Comparison of ENCODE assay signal across 15 cellular contexts in the genomic region with DNA sequence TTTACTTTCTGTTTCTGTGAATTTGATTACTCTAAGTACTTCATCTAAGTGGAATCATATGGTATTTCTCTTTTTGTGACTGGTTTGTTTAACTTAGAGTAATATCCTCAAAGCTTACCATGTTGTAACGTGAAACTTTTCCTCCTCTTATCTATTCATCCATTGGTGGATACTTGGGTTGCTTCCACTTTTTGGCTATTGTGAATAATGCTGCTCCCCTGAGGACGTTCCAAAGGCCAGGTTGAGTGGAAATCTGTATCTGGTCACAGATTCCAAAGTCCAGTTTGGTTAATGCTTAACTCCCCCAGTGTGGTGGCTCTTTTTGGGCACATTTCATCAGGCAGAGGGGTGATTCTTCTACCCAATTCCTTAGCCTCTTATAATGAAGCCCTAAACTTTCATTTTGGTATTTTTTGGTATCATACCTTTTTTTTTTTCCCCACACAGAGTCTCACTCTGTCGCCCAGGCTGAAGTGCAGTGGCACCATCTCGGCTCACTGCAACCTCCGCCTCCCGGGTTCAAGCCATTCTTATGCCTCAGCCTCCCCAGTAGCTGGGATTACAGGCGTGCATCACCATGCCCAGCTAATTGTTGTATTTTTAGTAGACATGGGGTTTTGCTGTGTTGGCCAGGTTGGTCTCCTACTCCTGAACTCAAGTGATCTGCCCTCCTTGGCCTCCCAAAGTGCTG.
DNase-seq lines count a peak whose midpoint lies in the region; ATAC-seq, FAIRE-seq and TF ChIP-seq lines count a peak whose summit lies in the region.
"Had no signal": no experiment of that assay in that cellular context is flagged by ENCODE, and none has a peak within 500 bp of the region (broad histone marks: within the 10 kb centered on the region; RNA-seq: fewer than 3 reads in every experiment).

No MANE protein-coding gene starts in this region.

- H3K4me3 Mint-ChIP-seq in GM23338: no peak overlapping the region
- H3K4me3 Mint-ChIP-seq: CD8-positive, alpha-beta memory T cell had no signal

- no peak overlapping the region for H3K4me3 ChIP-seq in GM23338
- peak overlapping the region; percentile 77 for H3K4me3 ChIP-seq in OCI-LY3 (ENCODE audit: low read length)
- no peak overlapping the region for H3K4me3 ChIP-seq in small intestine (ENCODE audit: low read depth in 1 of 2, low read length in 2 of 2)
- H3K4me3 ChIP-seq: BLaER1, PC-9 had no signal

- H3K9me3 ChIP-seq in OCI-LY3 (ENCODE audit: insufficient read depth, low read length): no peaks in the 10 kb centered on the region
- no peaks in the 10 kb centered on the region for H3K9me3 ChIP-seq in small intestine (ENCODE audit: control insufficient read depth, low read depth)
- H3K9me3 ChIP-seq: BLaER1 had no signal

- no peaks in the 10 kb centered on the region for H3K9me3 Mint-ChIP-seq in GM23338
- H3K9me3 Mint-ChIP-seq: CD8-positive, alpha-beta memory T cell had no signal

- H3K27me3 Mint-ChIP-seq in GM23338 (ENCODE audit: insufficient read depth, low read depth, poor library complexity): peaks cover 2% of the 10 kb centered on the region

- no peak for TF ChIP-seq CTCF in GM23338 (conservative IDR thresholded peaks at IDR 0.05; ENCODE audit: low read depth in 2 of 2)
- TF ChIP-seq CTCF in OCI-LY3 (IDR thresholded peaks at IDR 0.05; ENCODE audit: low read depth, low read length): no peak

- no peak for FAIRE-seq in small intestine (lab: Jason Lieb, UNC)

- no peak for ATAC-seq in GM23338
- ATAC-seq in left colon: peak; percentile 64
- ATAC-seq in GM18907 (IDR thresholded peaks at IDR 0.05; ENCODE audit: unreplicated experiment): no peak
- ATAC-seq: Right ventricle myocardium inferior had no signal

- H3K27ac ChIP-seq in GM23338 (ENCODE audit: low read depth) (no peak overlapping the region), OCI-LY3 (ENCODE audit: low read length) (0 out of 2 replicates have a peak overlapping the region, but pooled peaks have one; percentile 97), small intestine (ENCODE audit: low read depth in 1 of 2, low read length in 1 of 2) (no peak overlapping the region)
- H3K27ac ChIP-seq: BLaER1, PC-9 had no signal

- 61 to 75% (median 70%) methylated on average over 7 of the region's 7 CpGs for WGBS in small intestine, 3 donors

- H3K36me3 ChIP-seq in GM23338 (ENCODE audit: insufficient read depth) (no peaks in the 10 kb centered on the region), OCI-LY3 (replicated peaks; ENCODE audit: low read depth, low read length) (peaks cover 3% of the 10 kb centered on the region), small intestine (ENCODE audit: control insufficient read depth in 2 of 2, insufficient read depth in 2 of 2, low read length in 2 of 2) (no peaks in the 10 kb centered on the region)
- H3K36me3 ChIP-seq: BLaER1 had no signal

- H2AFZ ChIP-seq in GM23338 (0 out of 2 replicates have a peak overlapping the region, but pooled peaks have one; percentile 45), OCI-LY3 (ENCODE audit: low read depth, low read length) (no peak overlapping the region)
- H2AFZ ChIP-seq: PC-9 had no signal

- H3K79me2 ChIP-seq in GM23338 (replicated peaks; ENCODE audit: insufficient read depth) (no peaks in the 10 kb centered on the region), OCI-LY3 (ENCODE audit: low read length) (peaks cover 3% of the 10 kb centered on the region; the same call in 1 of the 2 replicates)

- intact Hi-C loops in left colon (cut with DNase I, micrococcal nuclease): no loop called here

- H3K4me1 Mint-ChIP-seq in GM23338: peaks cover 15% of the 10 kb centered on the region

- H3K9ac ChIP-seq in OCI-LY3 (ENCODE audit: low read length): peak overlapping the region; percentile 76; the same call in 1 of the 2 replicates
- H3K9ac ChIP-seq: BLaER1 had no signal

- no peaks in the 10 kb centered on the region for H3K36me3 Mint-ChIP-seq in GM23338 (ENCODE audit: low read depth)

- no peaks in the 10 kb centered on the region for H4K20me1 ChIP-seq in GM23338 (replicated peaks; ENCODE audit: insufficient read depth)
- no peaks in the 10 kb centered on the region for H4K20me1 ChIP-seq in OCI-LY3 (ENCODE audit: insufficient read depth, low read length)
- H4K20me1 ChIP-seq: BLaER1 had no signal

- no peaks in the 10 kb centered on the region for H3F3A ChIP-seq in GM23338 (replicated peaks; ENCODE audit: low read depth)

- no peak overlapping the region for H3K27ac Mint-ChIP-seq in GM23338
- H3K27ac Mint-ChIP-seq: CD8-positive, alpha-beta memory T cell had no signal

- DNase-seq in GM23338 (ENCODE audit: low spot score) (no peak), left colon (no peak), small intestine (peak; percentile 65), dedifferentiated amniotic fluid mesenchymal stem cell (ENCODE audit: extremely low spot score) (no peak), middle frontal gyrus (ENCODE audit: extremely low spot score, low spot score) (no peak)
- DNase-seq: CD8-positive, alpha-beta memory T cell; HCEC 1CT; NCI-H1048; NCI-H146; NCI-H446; PC-9 had no signal

- no peak overlapping the region for H3K4me2 ChIP-seq in GM23338
- H3K4me2 ChIP-seq in OCI-LY3 (ENCODE audit: low read length): peak overlapping the region; percentile 80
- H3K4me2 ChIP-seq: BLaER1, PC-9 had no signal

- no peaks in the 10 kb centered on the region for H3K9me2 ChIP-seq in GM23338 (ENCODE audit: insufficient read depth)

- H3K27me3 ChIP-seq in GM23338 (ENCODE audit: insufficient read depth) (no peaks in the 10 kb centered on the region), OCI-LY3 (ENCODE audit: low read depth, low read length) (no peaks in the 10 kb centered on the region), small intestine (ENCODE audit: control insufficient read depth in 2 of 2, insufficient read depth in 2 of 2, low read length in 2 of 2) (peaks cover 0 to 3% of the 10 kb centered on the region in 2 donors)
- H3K27me3 ChIP-seq: BLaER1 had no signal

- H3K4me1 ChIP-seq in GM23338 (ENCODE audit: insufficient read depth) (peaks cover 15% of the 10 kb centered on the region), OCI-LY3 (ENCODE audit: low read length) (peaks cover 55% of the 10 kb centered on the region), small intestine (ENCODE audit: control insufficient read depth in 2 of 2, insufficient read depth in 1 of 2, low read depth in 1 of 2, low read length in 1 of 2) (no peaks in the 10 kb centered on the region)

TF ChIP-seq in GM23338, 12 proteins besides CTCF, POLR2A, EP300 and RAD21 (continues in another document):
- TF ChIP-seq CREB1 (CRISPR knock-in tag; IDR thresholded peaks at IDR 0.05; ENCODE audit: low read depth) (no peak), EZH2 (IDR thresholded peaks at IDR 0.05; ENCODE audit: low read depth, unreplicated experiment) (no peak), ZNF331 (CRISPR knock-in tag; IDR thresholded peaks at IDR 0.05; ENCODE audit: low read depth) (no peak), NANOG (IDR thresholded peaks at IDR 0.05; ENCODE audit: borderline replicate concordance) (no peak), REST (IDR thresholded peaks at IDR 0.05; ENCODE audit: unreplicated experiment) (no peak), ETS1 (IDR thresholded peaks at IDR 0.05) (no peak)
